ENCODE assay signal across 1 cellular context in genomic region chr14:96272777-96273471, GRCh38.
TF ChIP-seq lines count a peak whose summit lies in the region.

No MANE protein-coding gene starts in this region.

TF ChIP-seq in GM23338, 12 proteins besides CTCF, POLR2A, EP300 and RAD21 (continued from another document):
- TF ChIP-seq REST (IDR thresholded peaks at IDR 0.05; ENCODE audit: unreplicated experiment) (no peak), ETS1 (IDR thresholded peaks at IDR 0.05) (no peak), ZNF462 (CRISPR knock-in tag; IDR thresholded peaks at IDR 0.05) (no peak), EZH2phosphoT487 (IDR thresholded peaks at IDR 0.05; ENCODE audit: unreplicated experiment) (no peak), CREB1 (CRISPR knock-in tag; IDR thresholded peaks at IDR 0.05; ENCODE audit: low read depth) (no peak)
